ENCODE assay signal across 23 cellular contexts in the genomic region with DNA sequence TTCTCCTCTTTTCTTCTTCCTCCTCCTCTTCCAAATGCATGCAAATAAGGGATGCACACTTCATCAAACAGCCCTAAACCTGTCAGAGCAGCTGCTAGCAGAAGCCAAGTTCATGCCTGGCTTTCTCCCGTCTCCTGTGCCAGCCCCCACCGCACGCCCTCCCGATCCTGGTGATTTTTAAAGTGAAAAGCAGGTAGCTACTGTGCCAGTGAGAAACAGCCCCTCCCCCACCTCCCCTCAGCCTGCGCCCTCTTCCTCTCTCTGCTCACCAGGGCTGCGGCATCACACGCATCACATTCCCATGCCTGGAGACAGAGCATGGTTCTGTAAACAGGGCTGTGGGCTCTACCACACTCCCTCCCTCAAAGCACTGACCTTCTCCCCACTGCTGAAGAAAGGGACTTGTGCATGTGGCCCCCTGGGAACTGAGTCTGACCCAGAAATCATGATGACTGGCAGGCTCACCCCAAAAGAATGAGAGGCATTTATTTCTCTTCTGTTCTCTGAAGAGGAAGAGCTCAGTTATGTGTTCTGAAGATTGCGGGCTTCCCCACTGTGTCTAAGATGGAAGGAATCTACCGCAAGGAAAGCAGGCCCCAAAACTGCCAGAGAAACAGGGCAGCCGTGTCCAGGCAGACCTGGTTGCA. TPM values are rescaled to one million over a fixed set of nuclear protein-coding genes. Genes with fewer than 3 reads are reported as not detected.
DNase-seq lines count a peak whose midpoint lies in the region; ATAC-seq, FAIRE-seq and TF ChIP-seq lines count a peak whose summit lies in the region.
"Had no signal": no experiment of that assay in that cellular context is flagged by ENCODE, and none has a peak within 500 bp of the region (broad histone marks: within the 10 kb centered on the region; RNA-seq: fewer than 3 reads in every experiment).

No MANE protein-coding gene starts in this region.

- H3K56ac ChIP-seq in H1 (replicated peaks; ENCODE audit: insufficient read length, low read depth, low read length) = no peak overlapping the region

- 39% methylated on average over 10 of the region's 10 CpGs; no CpG with 5 or more reads in 1 of the 2 experiments for WGBS in H1 (ENCODE audit: extremely low coverage in 1 of 2, insufficient coverage in 1 of 2, insufficient read length in 1 of 2, insufficient replicate concordance in 2 of 2, low coverage in 1 of 2, low lambda C conversion rate in 2 of 2, missing lambda C conversion rate in 1 of 2), 2 experiments

- no peaks in the 10 kb centered on the region for H4K20me1 ChIP-seq in H1 (replicated peaks in 1 of 2; ENCODE audit: control insufficient read depth in 1 of 2, insufficient read depth in 2 of 2, low read length in 2 of 2)
- no peaks in the 10 kb centered on the region for H4K20me1 ChIP-seq in neural cell (ENCODE audit: insufficient read depth)

- no peak overlapping the region for H3K9ac ChIP-seq in H1 (replicated peaks in 1 of 4; ENCODE audit: extremely low read depth in 1 of 4, low read depth in 3 of 4, low read length in 3 of 4)
- H3K9ac ChIP-seq in neural cell (ENCODE audit: low read length) = peak overlapping the region; percentile 62

- no peak for ATAC-seq in HG02571 (IDR thresholded peaks at IDR 0.05; ENCODE audit: unreplicated experiment)
- ATAC-seq: gastrocnemius medialis, lower lobe of right lung had no signal

- H3K27ac ChIP-seq in H1 (ENCODE audit: low read depth, low read length) (no peak overlapping the region), neural cell (ENCODE audit: low read length) (peak overlapping the region; percentile 82)
- H3K27ac ChIP-seq: colonic mucosa, epithelial cell of prostate, gastrocnemius medialis, lower lobe of right lung, SJSA1, stomach had no signal

- TF ChIP-seq CTCF in H1 (IDR thresholded peaks at IDR 0.05; ENCODE audit: control extremely low read depth in 1 of 3, insufficient read depth in 1 of 3, low read depth in 1 of 3, low read length in 3 of 3) (no peak), neural cell (IDR thresholded peaks at IDR 0.05; ENCODE audit: poor library complexity, severe bottlenecking) (no peak)

- H4K91ac ChIP-seq in H1 (replicated peaks; ENCODE audit: insufficient read length, low read length) = peak overlapping the region; percentile 93

- H3K27me3 ChIP-seq in H1 (replicated peaks in 1 of 4; ENCODE audit: control insufficient read depth in 3 of 4, extremely low read depth in 1 of 4, insufficient read depth in 3 of 4, low read length in 3 of 4) (no peaks in the 10 kb centered on the region; a peak in 3 of 7 replicates), neural cell (ENCODE audit: insufficient read depth, low read depth, low read length) (no peaks in the 10 kb centered on the region)
- H3K27me3 ChIP-seq: colonic mucosa, gastrocnemius medialis had no signal

- H3K4me1 ChIP-seq in H1 (replicated peaks in 1 of 4; ENCODE audit: control insufficient read depth in 3 of 4, insufficient read depth in 4 of 4, low read length in 3 of 4) = peaks cover 4 to 12% (median 5%) of the 10 kb centered on the region in 4 experiments; a peak in 6 of 7 replicates
- H3K4me1 ChIP-seq: colonic mucosa had no signal

- no peak overlapping the region for H3K23ac ChIP-seq in H1 (ENCODE audit: insufficient read length)

- H4K5ac ChIP-seq in H1 (ENCODE audit: insufficient read length, low read depth, low read length) = peak overlapping the region; percentile 3

- H2BK5ac ChIP-seq in H1 (ENCODE audit: low read depth, low read length) = peak overlapping the region; percentile 44; the same call in 1 of the 2 replicates

- H2AK5ac ChIP-seq in H1 (ENCODE audit: low read depth, low read length) = 0 out of 2 replicates have a peak overlapping the region, but pooled peaks have one; percentile 16

- H2AFZ ChIP-seq in H1 (ENCODE audit: low read length) = peak overlapping the region; percentile 82
- H2AFZ ChIP-seq in neural cell (ENCODE audit: low read depth, low read length) = peak overlapping the region; percentile 28

- TF ChIP-seq EP300 in H1 (IDR thresholded peaks at IDR 0.05; ENCODE audit: borderline replicate concordance in 1 of 2, low read depth in 2 of 2, low read length in 2 of 2) (no peak), neural cell (conservative IDR thresholded peaks at IDR 0.05; ENCODE audit: poor library complexity, severe bottlenecking) (peak; percentile 41)

- TF ChIP-seq RAD21 in H1 (IDR thresholded peaks at IDR 0.05 in 1 of 2, conservative IDR thresholded peaks at IDR 0.05 in 1 of 2; ENCODE audit: low read depth in 2 of 2, low read length in 2 of 2) = no peak
- no peak for TF ChIP-seq RAD21 in neural cell (conservative IDR thresholded peaks at IDR 0.05)

- no peaks in the 10 kb centered on the region for H3K79me2 ChIP-seq in H1 (ENCODE audit: control insufficient read depth in 1 of 2, insufficient read depth in 2 of 2, low read length in 2 of 2)
- no peaks in the 10 kb centered on the region for H3K79me2 ChIP-seq in neural cell (replicated peaks; ENCODE audit: insufficient read depth, low read length)

- no peak for TF ChIP-seq POLR2A in H1 (IDR thresholded peaks at IDR 0.05; ENCODE audit: control extremely low read depth in 1 of 2, low read depth in 2 of 2, low read length in 2 of 2)

- peak overlapping the region; percentile 47 to 62 for H3K4me2 ChIP-seq in H1 (ENCODE audit: insufficient read depth in 1 of 2, low read depth in 2 of 2, low read length in 2 of 2)
- H3K4me2 ChIP-seq in neural cell (ENCODE audit: low read length) = no peak overlapping the region

- CTCF ChIA-PET in H1 (lab: Charles Lee; ENCODE audit: partially characterized antibody) = interaction anchor here (0.6 to 13.3 kb wide), 9 partner anchors 11 to 866 kb away, joined by 3 to 207 read pairs (median 4); a partner anchor contains a TSS

- no peaks in the 10 kb centered on the region for H3K23me2 ChIP-seq in H1 (ENCODE audit: low read depth, low read length)

- peak overlapping the region; percentile 90 for H2BK20ac ChIP-seq in H1 (ENCODE audit: low read length)

- peak overlapping the region; percentile 87; the same call in 1 of the 2 replicates for H2BK12ac ChIP-seq in H1 (ENCODE audit: low read depth, low read length)

- DNase-seq in AG08395 (ENCODE audit: low spot score) (peak; percentile 48), NCI-H526 (lab: John Stamatoyannopoulos, UW) (peak; percentile 55 to 77), H1 (ENCODE audit: low read depth in 1 of 2, low spot score in 2 of 2) (peak in 1 of 2 experiments; percentile 55), COLO668 (lab: John Stamatoyannopoulos, UW; ENCODE audit: unreplicated experiment) (no peak), NCI-H187 (lab: John Stamatoyannopoulos, UW) (no peak), DMS 273 (lab: John Stamatoyannopoulos, UW; ENCODE audit: unreplicated experiment) (no peak)
- DNase-seq: activated CD8-positive, alpha-beta memory T cell treated with anti-CD3 and anti-CD28 coated beads, Interleukin-2, amount 50 U/mL, for 4 hours; activated effector memory CD4-positive, alpha-beta T cell treated with anti-CD3 and anti-CD28 coated beads, Interleukin-2, amount 50 U/mL, for 16 hours; colonic mucosa; DND-41; gastrocnemius medialis; lower lobe of right lung; naive B cell; NCI-H524 treated with DMSO at 0.1 percent for 48 hours; OCI-M1; stomach had no signal

- no peaks in the 10 kb centered on the region; a peak in 1 of 8 replicates for H3K36me3 ChIP-seq in H1 (ENCODE audit: control insufficient read depth in 2 of 4, insufficient read depth in 4 of 4, low read length in 3 of 4)
- no peaks in the 10 kb centered on the region for H3K36me3 ChIP-seq in neural cell (ENCODE audit: insufficient read depth, low read length)
- H3K36me3 ChIP-seq: colonic mucosa, gastrocnemius medialis, lower lobe of right lung, SJSA1, stomach had no signal

- no peak overlapping the region for H3K4me3 ChIP-seq in H1 (ENCODE audit: extremely low read depth in 1 of 4, insufficient read depth in 2 of 4, low read depth in 3 of 4, low read length in 4 of 4)
- peak overlapping the region; percentile 26 for H3K4me3 ChIP-seq in neural cell (ENCODE audit: low read length)
- H3K4me3 ChIP-seq: colonic mucosa, gastrocnemius medialis, lower lobe of right lung, SJSA1, stomach had no signal

- no peak overlapping the region for H3K14ac ChIP-seq in H1 (ENCODE audit: insufficient read length)

- FAIRE-seq in H1 (lab: Jason Lieb, UNC) = no peak

- H3F3A ChIP-seq in neural cell (ENCODE audit: insufficient read depth, low read length, poor library complexity, severe bottlenecking) = no peaks in the 10 kb centered on the region

- H2BK120ac ChIP-seq in H1 (replicated peaks; ENCODE audit: low read depth, low read length) = no peak overlapping the region

- H3K9me3 ChIP-seq in H1 (ENCODE audit: insufficient read depth in 2 of 2, low read depth in 1 of 2, low read length in 1 of 2) (no peaks in the 10 kb centered on the region), neural cell (ENCODE audit: low read length) (no peaks in the 10 kb centered on the region)
- H3K9me3 ChIP-seq: colonic mucosa, gastrocnemius medialis, lower lobe of right lung, SJSA1, stomach had no signal

- no peaks in the 10 kb centered on the region for H3K9me2 ChIP-seq in neural cell (ENCODE audit: insufficient read depth, low read length)

- H3K4ac ChIP-seq in H1 (replicated peaks; ENCODE audit: insufficient read length, low read depth, low read length) = peak overlapping the region; percentile 32

- peak overlapping the region; percentile 66; the same call in 1 of the 2 replicates for H3K18ac ChIP-seq in H1 (ENCODE audit: extremely low read depth, low read length)

- POLR2A ChIA-PET in H1 (lab: Charles Lee; ENCODE audit: partially characterized antibody) = interaction anchor here (1.2 to 2.1 kb wide), 2 partner anchors 13 to 15 kb away, joined by 4 to 5 read pairs; a partner anchor contains a TSS

- H3K79me1 ChIP-seq in H1 (ENCODE audit: low read depth, low read length) = no peaks in the 10 kb centered on the region

- no peak overlapping the region; the same call in 1 of the 2 replicates for H2BK15ac ChIP-seq in H1 (ENCODE audit: low read length)

- H4K8ac ChIP-seq in H1 (ENCODE audit: extremely low read depth, insufficient read depth, low read length) = peak overlapping the region; percentile 62

TF ChIP-seq in H1, 55 proteins besides CTCF, POLR2A, EP300 and RAD21 (continues in another document):
- peak; percentile 66 for TF ChIP-seq ASH2L (IDR thresholded peaks at IDR 0.05; ENCODE audit: low read length)

TF ChIP-seq in neural cell, 6 proteins besides CTCF, POLR2A, EP300 and RAD21 (continues in another document):
- no peak for TF ChIP-seq EZH2 (IDR thresholded peaks at IDR 0.05; ENCODE audit: borderline replicate concordance, insufficient read depth, low read length, poor library complexity, severe bottlenecking)

RNA-seq across cellular contexts. Expression of a gene that starts 14.6 kb away (rescaled TPM):
- 0.30 and 0.31 TPM in 2 replicates for total RNA-seq in H1 (2021; fragmentation: NEBNext Ultra II Directional; extraction: Animal tissue kit (Norgen Biotek cat#: 25700))
- polyA plus RNA-seq in H1 (2011; rRNA removed) (0.35 and 0.63 TPM in 2 replicates), neural cell (43.2 and 52.0 TPM in 2 replicates)
- polyA plus RNA-seq in H1 (2011; cell fraction: cytosol; rRNA removed) = 0.50 TPM
- polyA plus RNA-seq in H1 (2011; cell fraction: nucleus; rRNA removed) = 1.00 TPM
- 0.22 to 0.61 TPM (median 0.41 TPM) in 4 replicates for polyA plus RNA-seq in H1 (2012, experiment 1 of 2)
- polyA plus RNA-seq in H1 (2012, experiment 2 of 2) = 0.22 TPM
- 0.24 TPM for polyA plus RNA-seq in H1 (2013, experiment 1 of 2)
- polyA plus RNA-seq in H1 (2013, experiment 2 of 2) = 0.26 TPM
- 0.44 and 1.2 TPM in 2 replicates for polyA minus RNA-seq in H1 (2011; rRNA and poly(A)+ RNA removed)
- polyA minus RNA-seq in H1 (2011; cell fraction: cytosol; rRNA and poly(A)+ RNA removed) = 0.51 TPM
- 0.50 TPM for polyA minus RNA-seq in H1 (2011; cell fraction: nucleus; rRNA and poly(A)+ RNA removed)
- 61.6 and 66.3 TPM in 2 replicates for polyA minus RNA-seq in neural cell
- total RNA-seq: A172, renal cortical epithelial cell, SJSA1 had no signal
- polyA plus RNA-seq: CD14-positive monocyte had no signal

Comparison
In these comparisons a context has a peak if more than half of its experiments do, and no peak if none do; other contexts are left out.
1. DNase-seq: peak in AG08395 (single experiment) and NCI-H526 (2 of 2); none in COLO668 (single experiment), NCI-H187 (0 of 2) and DMS 273 (single experiment).
2. RNA of a gene that starts 14.6 kb away (polyA plus RNA-seq): 43.2 to 52.0 TPM in neural cell; 0.22 to 1.00 TPM in H1; every median in the first group is over 10 times any median in the second.